22 cellular contexts compared by ENCODE assay signal in genomic region chr22:23411739-23412138, GRCh38.
"Had no signal": no experiment of that assay in that cellular context is flagged by ENCODE, and none has a peak within 500 bp of the region (broad histone marks: within the 10 kb centered on the region; RNA-seq: fewer than 3 reads in every experiment).

No MANE protein-coding gene starts in this region.

- ATAC-seq: left cardiac atrium; lower lobe of right lung; stimulated activated naive B cell treated with anti-CD40 and anti-IgM and Interleukin-4, amounts not matched to agents 10 μg/mL and 1 μg/mL and 100 μg/mL, for 72 hours had no signal

- H3K27me3 Mint-ChIP-seq: stimulated activated naive B cell treated with anti-CD40 and anti-IgM and Interleukin-4, amounts not matched to agents 10 μg/mL and 1 μg/mL and 100 μg/mL, for 72 hours had no signal

- H3K27ac ChIP-seq: dorsolateral prefrontal cortex, hepatocyte, left ventricle myocardium inferior, lower lobe of right lung, ovary, right atrium auricular region, sigmoid colon, skin epidermis had no signal

- H3K9me3 ChIP-seq: left ventricle myocardium inferior, lower lobe of right lung, ovary, right atrium auricular region, sigmoid colon had no signal

- H3K9me3 Mint-ChIP-seq: naive B cell; stimulated activated naive B cell treated with anti-CD40 and anti-IgM and Interleukin-4, amounts not matched to agents 10 μg/mL and 1 μg/mL and 100 μg/mL, for 72 hours had no signal

- H3K4me1 ChIP-seq: left ventricle myocardium inferior, lower lobe of right lung, right atrium auricular region, sigmoid colon had no signal

- H3K27me3 ChIP-seq: dorsolateral prefrontal cortex, hepatocyte, ovary, right atrium auricular region, sigmoid colon had no signal

- DNase-seq: cortex of kidney; dorsolateral prefrontal cortex; effector CD8-positive, alpha-beta T cell; foreskin melanocyte; head of caudate nucleus; kidney; left cardiac atrium; left ventricle myocardium inferior; lower lobe of right lung; mesenchymal stem cell; naive B cell; nucleus accumbens; ovary; sigmoid colon; stimulated activated CD4-positive, alpha-beta T cell treated with anti-CD3 and anti-CD28 coated beads, Interleukin-2, amount 100 ng/mL, for 24 hours; stimulated activated CD4-positive, alpha-beta T cell treated with anti-CD3 and anti-CD28 coated beads, Interleukin-4, amount 100 ng/mL, for 4 hours; stimulated activated naive B cell treated with anti-CD40 and anti-IgM and Interleukin-4, amounts not matched to agents 10 μg/mL and 1 μg/mL and 100 μg/mL, for 72 hours; trophoblast cell had no signal

- H3K4me3 Mint-ChIP-seq: neural crest cell; stimulated activated naive B cell treated with anti-CD40 and anti-IgM and Interleukin-4, amounts not matched to agents 10 μg/mL and 1 μg/mL and 100 μg/mL, for 72 hours had no signal

- H3K4me3 ChIP-seq: dorsolateral prefrontal cortex, hepatocyte, left ventricle myocardium inferior, lower lobe of right lung, ovary, right atrium auricular region, sigmoid colon, skin epidermis had no signal

- H3K36me3 ChIP-seq: left ventricle myocardium inferior, lower lobe of right lung, ovary, right atrium auricular region, sigmoid colon had no signal

- H3K27ac Mint-ChIP-seq: stimulated activated naive B cell treated with anti-CD40 and anti-IgM and Interleukin-4, amounts not matched to agents 10 μg/mL and 1 μg/mL and 100 μg/mL, for 72 hours had no signal

- H3K36me3 Mint-ChIP-seq: naive B cell; stimulated activated naive B cell treated with anti-CD40 and anti-IgM and Interleukin-4, amounts not matched to agents 10 μg/mL and 1 μg/mL and 100 μg/mL, for 72 hours had no signal
